25 cellular contexts compared by ENCODE assay signal in the genomic region with DNA sequence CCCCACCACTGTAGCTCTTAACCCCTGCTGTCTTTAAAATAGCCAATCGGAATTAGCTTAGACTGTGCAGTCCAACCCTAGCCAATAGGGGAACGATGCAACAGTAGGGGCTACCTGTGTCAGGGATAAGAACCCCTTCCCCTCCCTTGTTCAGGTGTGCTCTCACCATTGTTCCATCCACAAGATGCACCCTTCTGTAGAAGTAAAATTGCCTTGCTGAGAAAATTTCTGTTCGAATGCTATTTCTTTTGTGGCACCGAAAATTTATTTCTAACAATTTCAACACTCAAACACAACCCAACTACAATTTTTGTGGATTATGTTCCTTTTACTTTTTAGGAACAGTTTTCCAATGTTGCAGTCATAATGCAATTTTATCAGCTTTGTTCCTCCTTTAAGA.
"Had no signal": no experiment of that assay in that cellular context is flagged by ENCODE, and none has a peak within 500 bp of the region (broad histone marks: within the 10 kb centered on the region; RNA-seq: fewer than 3 reads in every experiment).

No MANE protein-coding gene starts in this region.

- H3K4me3 Mint-ChIP-seq: activated CD4-positive, alpha-beta T cell treated with anti-CD3 and anti-CD28 coated beads, Interleukin-2, amount 10 ng/mL, durations not matched to agents 7 days and 5 days; activated CD8-positive, alpha-beta T cell treated with anti-CD3 and anti-CD28 coated beads for 36 hours; activated naive CD4-positive, alpha-beta T cell treated with anti-CD3 and anti-CD28 coated beads, Interleukin-2, amount 50 U/mL, for 24 hours; activated naive CD8-positive, alpha-beta T cell treated with anti-CD3 and anti-CD28 coated beads, Interleukin-2, amount 50 U/mL, for 24 hours had no signal

- DNase-seq: activated CD4-positive, alpha-beta T cell treated with anti-CD3 and anti-CD28 coated beads, Interleukin-2, amount 10 ng/mL, durations not matched to agents 7 days and 5 days; activated CD4-positive, CD25-positive, alpha-beta regulatory T cell treated with anti-CD3 and anti-CD28 coated beads, Interleukin-2, amount 50 U/mL, for 72 hours; activated CD8-positive, alpha-beta T cell treated with anti-CD3 and anti-CD28 coated beads for 36 hours; activated naive CD8-positive, alpha-beta T cell treated with anti-CD3 and anti-CD28 coated beads, Interleukin-2, amount 50 U/mL, for 24 hours; activated T-cell treated with anti-CD3 and anti-CD28 coated beads, Interleukin-2, amount 50 U/mL, for 48 hours; amygdala; caudate nucleus; cortex of kidney; foreskin keratinocyte; heart right ventricle; midbrain; naive thymus-derived CD4-positive, alpha-beta T cell; nucleus accumbens; pancreas; psoas muscle; stimulated activated CD4-positive, alpha-beta T cell treated with anti-CD3 and anti-CD28 coated beads, Interleukin-15, amount 100 ng/mL, for 24 hours; stimulated activated CD4-positive, alpha-beta T cell treated with anti-CD3 and anti-CD28 coated beads, Interleukin-2, amount 100 ng/mL, for 24 hours; stimulated activated naive CD4-positive, alpha-beta T cell; T1000; tibial artery; upper lobe of right lung had no signal

- H3K27me3 Mint-ChIP-seq: activated CD4-positive, alpha-beta T cell treated with anti-CD3 and anti-CD28 coated beads, Interleukin-2, amount 10 ng/mL, durations not matched to agents 7 days and 5 days; activated CD8-positive, alpha-beta T cell treated with anti-CD3 and anti-CD28 coated beads for 36 hours; activated naive CD4-positive, alpha-beta T cell treated with anti-CD3 and anti-CD28 coated beads, Interleukin-2, amount 50 U/mL, for 24 hours; activated naive CD8-positive, alpha-beta T cell treated with anti-CD3 and anti-CD28 coated beads, Interleukin-2, amount 50 U/mL, for 24 hours; naive thymus-derived CD4-positive, alpha-beta T cell had no signal

- ATAC-seq: activated CD8-positive, alpha-beta T cell treated with anti-CD3 and anti-CD28 coated beads for 36 hours; activated naive CD8-positive, alpha-beta T cell treated with anti-CD3 and anti-CD28 coated beads, Interleukin-2, amount 50 U/mL, for 24 hours; foreskin keratinocyte; heart right ventricle; naive thymus-derived CD4-positive, alpha-beta T cell; pancreas; psoas muscle; upper lobe of right lung had no signal

- H3K4me1 ChIP-seq: foreskin keratinocyte had no signal

- H3K9me3 ChIP-seq: pancreas had no signal

- H3K27ac Mint-ChIP-seq: activated CD4-positive, alpha-beta T cell treated with anti-CD3 and anti-CD28 coated beads, Interleukin-2, amount 10 ng/mL, durations not matched to agents 7 days and 5 days; activated CD8-positive, alpha-beta T cell treated with anti-CD3 and anti-CD28 coated beads for 36 hours; activated naive CD4-positive, alpha-beta T cell treated with anti-CD3 and anti-CD28 coated beads, Interleukin-2, amount 50 U/mL, for 24 hours; activated naive CD8-positive, alpha-beta T cell treated with anti-CD3 and anti-CD28 coated beads, Interleukin-2, amount 50 U/mL, for 24 hours; activated T-helper 2 cell treated with anti-CD3 and anti-CD28 coated beads, Interferon-gamma antibody, Interleukin-2, Interleukin-4, amounts not matched to agents 10 μg/mL and 5 μg/mL and 100 μg/mL, durations not matched to agents 14 hours and 24 hours and 36 hours; naive thymus-derived CD4-positive, alpha-beta T cell had no signal

- H3K27me3 ChIP-seq: esophagus muscularis mucosa, foreskin keratinocyte, heart right ventricle, pancreas, suprapubic skin, tibial artery, upper lobe of right lung had no signal

- H3K36me3 ChIP-seq: pancreas, upper lobe of right lung had no signal

- H3K27ac ChIP-seq: esophagus muscularis mucosa, foreskin keratinocyte, heart right ventricle, pancreas, psoas muscle, suprapubic skin, tibial artery, upper lobe of right lung had no signal

- H3K4me3 ChIP-seq: esophagus muscularis mucosa, heart right ventricle, pancreas, psoas muscle, suprapubic skin, tibial artery, upper lobe of right lung had no signal
